Comparison of ENCODE assay signal across 32 cellular contexts in the genomic region with DNA sequence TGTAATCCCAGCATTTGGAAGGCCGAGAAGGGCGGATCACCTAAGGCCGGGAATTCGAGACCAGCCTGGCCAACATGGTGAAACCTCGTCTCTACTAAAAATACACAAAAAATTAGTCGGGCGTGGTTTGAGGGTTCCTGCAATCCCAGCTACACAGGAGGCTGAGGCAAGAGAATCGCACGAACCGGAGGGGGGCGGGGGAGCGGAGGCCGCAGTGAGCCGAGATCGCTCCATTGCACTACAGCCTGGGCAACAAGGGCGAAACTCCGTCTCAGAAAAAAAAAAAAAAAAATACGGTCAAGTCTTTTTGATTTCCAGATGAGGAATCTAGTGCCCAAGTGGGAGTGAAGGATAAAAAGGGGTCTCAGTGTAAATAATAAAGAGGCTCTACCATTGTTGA. TPM values are rescaled to one million over a fixed set of nuclear protein-coding genes. Genes with fewer than 3 reads are reported as not detected.
DNase-seq lines count a peak whose midpoint lies in the region; ATAC-seq, FAIRE-seq and TF ChIP-seq lines count a peak whose summit lies in the region.
"Had no signal": no experiment of that assay in that cellular context is flagged by ENCODE, and none has a peak within 500 bp of the region (broad histone marks: within the 10 kb centered on the region; RNA-seq: fewer than 3 reads in every experiment).

No MANE protein-coding gene starts in this region.

- no peak overlapping the region for H4K12ac ChIP-seq in trophoblast cell (ENCODE audit: low read depth, low read length)

- H2AK5ac ChIP-seq in trophoblast cell (ENCODE audit: low read length): no peak overlapping the region

- no peak overlapping the region for H3K4me2 ChIP-seq in trophoblast cell (ENCODE audit: low read length)
- H3K4me2 ChIP-seq: A549; BLaER1; BLaER1 treated with 17β-estradiol and CSF1 and Interleukin-3, amounts not matched to agents 10 nM and 100 nM had no signal

- ATAC-seq in HG02678 (IDR thresholded peaks at IDR 0.05; ENCODE audit: unreplicated experiment): no peak
- ATAC-seq: A549; CD8-positive, alpha-beta T cell had no signal

- H3K27me3 ChIP-seq in trophoblast cell (ENCODE audit: insufficient read depth, low read length): no peaks in the 10 kb centered on the region
- H3K27me3 ChIP-seq in tibial artery: no peaks in the 10 kb centered on the region
- H3K27me3 ChIP-seq: BE2C; BLaER1; BLaER1 treated with 17β-estradiol and CSF1 and Interleukin-3, amounts not matched to agents 10 nM and 100 nM had no signal

- H2BK12ac ChIP-seq in trophoblast cell (ENCODE audit: low read length): peak overlapping the region; percentile 64

- no peak for FAIRE-seq in kidney (lab: Jason Lieb, UNC)
- FAIRE-seq: A204.1, A549, D721Med had no signal

- no peak overlapping the region for H3K27ac ChIP-seq in kidney (ENCODE audit: low read depth in 2 of 2, low read length in 2 of 2)
- no peak overlapping the region for H3K27ac ChIP-seq in trophoblast cell (ENCODE audit: low read depth, low read length)
- no peak overlapping the region for H3K27ac ChIP-seq in tibial artery
- H3K27ac ChIP-seq: 22Rv1; A549; BLaER1; BLaER1 treated with 17β-estradiol and CSF1 and Interleukin-3, amounts not matched to agents 10 nM and 100 nM; C4-2B had no signal

- H4K8ac ChIP-seq in trophoblast cell (ENCODE audit: low read depth, low read length): no peak overlapping the region

- no peak for TF ChIP-seq CTCF in kidney (IDR thresholded peaks at IDR 0.05; ENCODE audit: borderline replicate concordance, extremely low read depth, insufficient read depth)
- TF ChIP-seq CTCF in tibial artery (IDR thresholded peaks at IDR 0.05): no peak

- no peak overlapping the region for H3K23ac ChIP-seq in trophoblast cell (ENCODE audit: low read length)

- no peaks in the 10 kb centered on the region for H3K79me2 ChIP-seq in trophoblast cell (ENCODE audit: control insufficient read depth, insufficient read depth, low read length, poor library complexity)

- no peak overlapping the region for H3K14ac ChIP-seq in trophoblast cell (ENCODE audit: low read length)

- H3K9ac ChIP-seq in kidney (ENCODE audit: low read length in 2 of 2): no peak overlapping the region
- no peak overlapping the region for H3K9ac ChIP-seq in trophoblast cell (ENCODE audit: low read length)
- H3K9ac ChIP-seq: BLaER1; BLaER1 treated with 17β-estradiol and CSF1 and Interleukin-3, amounts not matched to agents 10 nM and 100 nM had no signal

- H3K36me3 ChIP-seq in kidney (ENCODE audit: control insufficient read depth in 1 of 2, insufficient read depth in 2 of 2, low read length in 2 of 2): no peaks in the 10 kb centered on the region
- H3K36me3 ChIP-seq in trophoblast cell (ENCODE audit: control insufficient read depth in 1 of 2, insufficient read depth in 2 of 2, low read length in 2 of 2): no peaks in the 10 kb centered on the region
- no peaks in the 10 kb centered on the region for H3K36me3 ChIP-seq in tibial artery
- H3K36me3 ChIP-seq: BE2C; BLaER1; BLaER1 treated with 17β-estradiol and CSF1 and Interleukin-3, amounts not matched to agents 10 nM and 100 nM had no signal

- H3K18ac ChIP-seq in trophoblast cell (ENCODE audit: low read length): no peak overlapping the region

- H3K9me3 ChIP-seq in kidney (ENCODE audit: control insufficient read depth in 1 of 2, low read length in 2 of 2) (no peaks in the 10 kb centered on the region), trophoblast cell (ENCODE audit: insufficient read depth, low read depth, low read length) (no peaks in the 10 kb centered on the region), tibial artery (no peaks in the 10 kb centered on the region)
- H3K9me3 ChIP-seq: A549; BE2C; BLaER1; BLaER1 treated with 17β-estradiol and CSF1 and Interleukin-3, amounts not matched to agents 10 nM and 100 nM; Caco-2 had no signal

- H4K91ac ChIP-seq in trophoblast cell (ENCODE audit: low read depth, low read length): no peak overlapping the region

- no peaks in the 10 kb centered on the region for H3K79me1 ChIP-seq in trophoblast cell (ENCODE audit: low read length)

- DNase-seq in kidney (peak; percentile 49), trophoblast cell (no peak), tibial artery (no peak)
- DNase-seq: 8988T; ACHN; AML-193; BE2C; C1 segment of cervical spinal cord; Caco-2; Calu3; CD4-positive, alpha-beta memory T cell; CD4-positive, alpha-beta T cell; CD4-positive, CD25-positive, alpha-beta regulatory T cell; CD8-positive, alpha-beta memory T cell; CD8-positive, alpha-beta T cell; COR-L47; DMS 273 treated with DMSO at 0.1 percent for 48 hours; DMS153; DMS53; DMS79; DMS79 treated with DMSO at 0.1 percent for 48 hours; DND-41; EL had no signal

- H3K4me1 ChIP-seq in kidney (ENCODE audit: control insufficient read depth in 1 of 2, insufficient read depth in 1 of 2, low read depth in 1 of 2, low read length in 2 of 2) (no peaks in the 10 kb centered on the region), trophoblast cell (ENCODE audit: control insufficient read depth in 1 of 2, insufficient read depth in 2 of 2, low read length in 2 of 2) (no peaks in the 10 kb centered on the region), tibial artery (no peaks in the 10 kb centered on the region)
- H3K4me1 ChIP-seq: A549; BE2C; BLaER1; BLaER1 treated with 17β-estradiol and CSF1 and Interleukin-3, amounts not matched to agents 10 nM and 100 nM; Caco-2 had no signal

- no peak overlapping the region for H2BK5ac ChIP-seq in trophoblast cell (ENCODE audit: low read depth, low read length, poor library complexity)

- no peak overlapping the region for H2AFZ ChIP-seq in trophoblast cell (ENCODE audit: insufficient read depth, low read length, poor library complexity)

- no CpG with 5 or more reads among the region's 18 CpGs for WGBS in trophoblast cell (ENCODE audit: extremely low coverage, insufficient coverage, insufficient read length)

- H2BK120ac ChIP-seq in trophoblast cell (ENCODE audit: insufficient read depth, low read length, poor library complexity): no peak overlapping the region

- intact Hi-C loops in kidney (cut with DNase I) (no loop called here), tibial artery (cut with DNase I; ENCODE audit: low total_unique reads) (no loop called here)

- H3K4me3 ChIP-seq in kidney (ENCODE audit: low read length in 2 of 2) (no peak overlapping the region), trophoblast cell (ENCODE audit: low read depth, low read length) (no peak overlapping the region), tibial artery (no peak overlapping the region)
- H3K4me3 ChIP-seq: A549; BLaER1; BLaER1 treated with 17β-estradiol and CSF1 and Interleukin-3, amounts not matched to agents 10 nM and 100 nM had no signal

- H3K4ac ChIP-seq in trophoblast cell (ENCODE audit: low read depth, low read length): no peak overlapping the region

RNA-seq across cellular contexts. Expression of a gene that starts 16.5 kb away (rescaled TPM):
- 36.7 TPM for total RNA-seq in kidney
- polyA plus RNA-seq in kidney (ENCODE audit: insufficient read depth, low read depth, low replicate concordance): 7.3 TPM
- 19.4 and 19.9 TPM in 2 replicates for polyA plus RNA-seq in trophoblast cell (2013)
- total RNA-seq: B cell; CD4-positive, alpha-beta memory T cell; CD4-positive, alpha-beta T cell; CD8-positive, alpha-beta memory T cell; CD8-positive, alpha-beta T cell had no signal
- polyA plus RNA-seq: CD4-positive, alpha-beta memory T cell; CD4-positive, CD25-positive, alpha-beta regulatory T cell; CD8-positive, alpha-beta memory T cell had no signal
